ENCODE assay signal across 18 cellular contexts in genomic region chr5:115559524-115559923, GRCh38. TPM values are rescaled to one million over a fixed set of nuclear protein-coding genes. Genes with fewer than 3 reads are reported as not detected.
DNase-seq lines count a peak whose midpoint lies in the region; ATAC-seq and TF ChIP-seq lines count a peak whose summit lies in the region.
"Had no signal": no experiment of that assay in that cellular context is flagged by ENCODE, and none has a peak within 500 bp of the region (broad histone marks: within the 10 kb centered on the region; RNA-seq: fewer than 3 reads in every experiment).

No MANE protein-coding gene starts in this region.

- ATAC-seq in body of pancreas, result peak; percentile 25
- ATAC-seq in HG03354 (IDR thresholded peaks at IDR 0.05; ENCODE audit: poor library complexity, severe bottlenecking, unreplicated experiment), result no peak
- ATAC-seq: activated T-cell treated with anti-CD3 and anti-CD28 coated beads, Interleukin-2, amount 50 U/mL, for 72 hours had no signal

- intact Hi-C loops in body of pancreas (cut with DNase I), result no loop called here

- no peak for TF ChIP-seq CTCF in body of pancreas (IDR thresholded peaks at IDR 0.05)

- H3K4me1 ChIP-seq in ACC112 (ENCODE audit: control insufficient read depth, insufficient read depth, low read length, unreplicated experiment), result peaks cover 31% of the 10 kb centered on the region
- peaks cover 34% of the 10 kb centered on the region for H3K4me1 ChIP-seq in body of pancreas
- H3K4me1 ChIP-seq: vagina had no signal

- no peaks in the 10 kb centered on the region for H3K79me2 ChIP-seq in ACC112 (ENCODE audit: control insufficient read depth, insufficient read depth, low read length, unreplicated experiment)

- no peak for TF ChIP-seq POLR2A in body of pancreas (IDR thresholded peaks at IDR 0.05)

- DNase-seq in HT1080 (ENCODE audit: low read depth) (peak; percentile 63), body of pancreas (no peak), iris pigment epithelial cell (ENCODE audit: low read depth) (peak; percentile 72), HPDE6-E6E7 (ENCODE audit: extremely low spot score) (no peak), cortex of kidney (lab: John Stamatoyannopoulos, UW) (no peak), islet precursor cell (no peak)
- DNase-seq: activated CD4-positive, alpha-beta memory T cell treated with anti-CD3 and anti-CD28 coated beads, Interleukin-2, amount 10 ng/mL, durations not matched to agents 7 days and 5 days; activated T-cell treated with anti-CD3 and anti-CD28 coated beads, Interleukin-2, amount 50 U/mL, for 72 hours; COR-L47; glutamatergic neuron; H9; mesendoderm; NCI-H2081 treated with DMSO at 0.1 percent for 48 hours; NCI-H524 treated with DMSO at 0.1 percent for 48 hours had no signal

- H3K4me3 ChIP-seq in ACC112 (ENCODE audit: low read depth, low read length) (no peak overlapping the region), body of pancreas (no peak overlapping the region)
- H3K4me3 ChIP-seq: right atrium auricular region, vagina had no signal

- H3K9me3 ChIP-seq in body of pancreas, result no peaks in the 10 kb centered on the region
- H3K9me3 ChIP-seq: right atrium auricular region, vagina had no signal

- no peaks in the 10 kb centered on the region for H3K36me3 ChIP-seq in ACC112 (ENCODE audit: insufficient read depth, low read length)
- H3K36me3 ChIP-seq in body of pancreas (replicated peaks in 1 of 2; ENCODE audit: insufficient read depth in 1 of 2, low read depth in 2 of 2), result no peaks in the 10 kb centered on the region
- H3K36me3 ChIP-seq: right atrium auricular region, vagina had no signal

- no peaks in the 10 kb centered on the region for H3K27me3 ChIP-seq in ACC112 (ENCODE audit: insufficient read depth, low read length)
- H3K27me3 ChIP-seq in body of pancreas, result no peaks in the 10 kb centered on the region
- H3K27me3 ChIP-seq: right atrium auricular region, vagina had no signal

- H2AFZ ChIP-seq in ACC112 (ENCODE audit: low read length, unreplicated experiment), result peak overlapping the region; percentile 21

- H3K27ac ChIP-seq in ACC112 (ENCODE audit: low read depth, low read length), result peak overlapping the region; percentile 81
- H3K27ac ChIP-seq in body of pancreas, result peak overlapping the region in 1 of 4 donors; percentile 76
- H3K27ac ChIP-seq: vagina had no signal

RNA-seq across cellular contexts. Expression of gene FEM1C, which starts 14.9 kb away (rescaled TPM):
- 8.1 and 12.9 TPM in 2 replicates for total RNA-seq in HT1080 (2014; rRNA removed; shearing (Covaris generic))
- polyA plus RNA-seq in HT1080 (2015; cell fraction: cytosol; rRNA removed), result 11.7 and 15.9 TPM in 2 replicates
- polyA plus RNA-seq in HT1080 (2015; cell fraction: nucleus; rRNA removed), result 19.4 and 22.0 TPM in 2 replicates
- total RNA-seq in body of pancreas, result 10 to 100 TPM in 1 of 2 donors, 1 to 10 TPM in 1; 4.9 to 11.9 TPM

RNA-seq across cellular contexts. Expression of gene TICAM2, which starts 42.8 kb away (rescaled TPM):
- 2.4 and 2.7 TPM in 2 replicates for total RNA-seq in HT1080 (2014; rRNA removed; shearing (Covaris generic))
- polyA plus RNA-seq in HT1080 (2015; cell fraction: cytosol; rRNA removed), result 1.7 and 1.8 TPM in 2 replicates
- polyA plus RNA-seq in HT1080 (2015; cell fraction: nucleus; rRNA removed), result 1.5 and 1.7 TPM in 2 replicates
- total RNA-seq in body of pancreas, result 1 to 10 TPM in 1 of 2 donors, under 1 TPM in 1; 0.52 to 1.6 TPM

Comparison
In these comparisons a context has a peak if more than half of its experiments do, and no peak if none do; other contexts are left out.
1. DNase-seq: peak in HT1080 (single experiment) and iris pigment epithelial cell (single experiment); none in body of pancreas (0 of 4), HPDE6-E6E7 (single experiment), cortex of kidney (single experiment) and islet precursor cell (single experiment).